In genomic region chr16:14545346-14545884, GRCh38 we compare ENCODE assay signal across 25 cellular contexts.
DNase-seq lines count a peak whose midpoint lies in the region; ATAC-seq, FAIRE-seq and TF ChIP-seq lines count a peak whose summit lies in the region.
"Had no signal": no experiment of that assay in that cellular context is flagged by ENCODE, and none has a peak within 500 bp of the region (broad histone marks: within the 10 kb centered on the region; RNA-seq: fewer than 3 reads in every experiment).

No MANE protein-coding gene starts in this region.

- H3K9ac ChIP-seq in astrocyte (ENCODE audit: low read length): no peak overlapping the region
- H3K9ac ChIP-seq in SK-N-SH: no peak overlapping the region

- H3K4me1 ChIP-seq in GM23338 (ENCODE audit: insufficient read depth) (peaks cover 23% of the 10 kb centered on the region), astrocyte (ENCODE audit: insufficient read depth, low read length) (no peaks in the 10 kb centered on the region), SK-N-SH (ENCODE audit: control insufficient read depth in 1 of 2, insufficient read depth in 2 of 2, low read depth in 1 of 2, low read length in 1 of 2) (no peaks in the 10 kb centered on the region)

- H3K36me3 Mint-ChIP-seq in GM23338 (ENCODE audit: low read depth): peaks cover 48% of the 10 kb centered on the region
- peaks cover 27% of the 10 kb centered on the region for H3K36me3 Mint-ChIP-seq in astrocyte (ENCODE audit: low read depth, unreplicated experiment)
- peaks cover 26% of the 10 kb centered on the region for H3K36me3 Mint-ChIP-seq in progenitor cell of endocrine pancreas (ENCODE audit: insufficient read depth)

- ATAC-seq in GM23338: no peak
- ATAC-seq: esophagus mucosa; Panc1; sciatic nerve; stimulated activated effector memory CD8-positive, alpha-beta T cell treated with anti-CD3 and anti-CD28 coated beads, Interleukin-12 subunit alpha, Interleukin-12 subunit beta, amount 100 ng/mL, for 72 hours had no signal

- no peak for FAIRE-seq in astrocyte (lab: Jason Lieb, UNC)
- FAIRE-seq: GM12892 had no signal

- H3K4me3 ChIP-seq in GM23338: no peak overlapping the region
- H3K4me3 ChIP-seq in astrocyte (ENCODE audit: insufficient read depth, low read depth, low read length): no peak overlapping the region
- no peak overlapping the region for H3K4me3 ChIP-seq in kidney epithelial cell (ENCODE audit: low read depth, low read length)
- no peak overlapping the region for H3K4me3 ChIP-seq in SK-N-SH (ENCODE audit: low read depth in 2 of 2, low read length in 1 of 2)
- H3K4me3 ChIP-seq: cardiac muscle cell, upper lobe of left lung had no signal

- 81% methylated on average over 7 of the region's 7 CpGs for WGBS in SK-N-SH (ENCODE audit: low lambda C conversion rate)

- H4K20me1 ChIP-seq in GM23338 (replicated peaks; ENCODE audit: insufficient read depth): no peaks in the 10 kb centered on the region
- H4K20me1 ChIP-seq in astrocyte (ENCODE audit: insufficient read depth, low read length): peaks cover 5% of the 10 kb centered on the region
- no peaks in the 10 kb centered on the region for H4K20me1 ChIP-seq in SK-N-SH (ENCODE audit: insufficient read depth)

- H3K36me3 ChIP-seq in GM23338 (ENCODE audit: insufficient read depth) (0 out of 2 replicates have a peak, but pooled peaks cover 3% of the 10 kb centered on the region), astrocyte (ENCODE audit: insufficient read depth, low read length) (no peaks in the 10 kb centered on the region), kidney epithelial cell (ENCODE audit: control insufficient read depth, insufficient read depth, low read length) (peaks cover 1% of the 10 kb centered on the region), SK-N-SH (replicated peaks in 1 of 2; ENCODE audit: control insufficient read depth in 1 of 2, insufficient read depth in 2 of 2, low read length in 1 of 2) (peaks cover 10 to 39% of the 10 kb centered on the region in 2 experiments)
- H3K36me3 ChIP-seq: cardiac muscle cell had no signal

- no peak overlapping the region; the same call in 1 of the 2 replicates for H3K27ac Mint-ChIP-seq in GM23338
- H3K27ac Mint-ChIP-seq in astrocyte (ENCODE audit: unreplicated experiment): peak overlapping the region; percentile 53
- H3K27ac Mint-ChIP-seq in progenitor cell of endocrine pancreas: no peak overlapping the region
- H3K27ac Mint-ChIP-seq: activated CD4-positive, alpha-beta T cell treated with anti-CD3 and anti-CD28 coated beads, Interleukin-2, amount 10 ng/mL, durations not matched to agents 7 days and 5 days; IgD-negative memory B cell; stimulated activated effector memory CD8-positive, alpha-beta T cell treated with anti-CD3 and anti-CD28 coated beads, Interleukin-12 subunit alpha, Interleukin-12 subunit beta, amount 100 ng/mL, for 72 hours had no signal

- H2AFZ ChIP-seq in GM23338 (no peak overlapping the region), astrocyte (ENCODE audit: low read depth, low read length) (no peak overlapping the region), SK-N-SH (ENCODE audit: low read depth) (no peak overlapping the region)

- POLR2A ChIA-PET in SK-N-SH (lab: Yijun Ruan, JAX): no interaction called here

- H3K9me3 ChIP-seq in astrocyte (ENCODE audit: insufficient read depth, low read depth, low read length) (peaks cover 5% of the 10 kb centered on the region), SK-N-SH (peaks cover 14% of the 10 kb centered on the region)

- H3K27ac ChIP-seq in GM23338 (ENCODE audit: low read depth): peak overlapping the region; percentile 35; the same call in 1 of the 2 replicates
- no peak overlapping the region for H3K27ac ChIP-seq in astrocyte (ENCODE audit: low read depth, low read length)
- H3K27ac ChIP-seq in SK-N-SH (ENCODE audit: low read depth in 2 of 2, low read length in 1 of 2): no peak overlapping the region
- H3K27ac ChIP-seq: cardiac muscle cell, upper lobe of left lung had no signal

- no peak for TF ChIP-seq CTCF in GM23338 (conservative IDR thresholded peaks at IDR 0.05; ENCODE audit: low read depth in 2 of 2)
- no peak for TF ChIP-seq CTCF in astrocyte (IDR thresholded peaks at IDR 0.05; ENCODE audit: insufficient read depth, low read depth, low read length)
- TF ChIP-seq CTCF in kidney epithelial cell (IDR thresholded peaks at IDR 0.05; ENCODE audit: insufficient read depth, low read length, poor library complexity, severe bottlenecking): no peak
- TF ChIP-seq CTCF in SK-N-SH (IDR thresholded peaks at IDR 0.05): no peak
- TF ChIP-seq CTCF in progenitor cell of endocrine pancreas (IDR thresholded peaks at IDR 0.05; ENCODE audit: unreplicated experiment): no peak

- CTCF ChIA-PET in SK-N-SH (lab: Yijun Ruan, JAX): interaction anchor here (0.9 to 1.3 kb wide), 2 partner anchors 15 to 17 kb away, joined by 3 to 7 read pairs; no protein-coding TSS in a partner anchor

- H3K9me3 Mint-ChIP-seq in GM23338 (peaks cover 11% of the 10 kb centered on the region), astrocyte (ENCODE audit: unreplicated experiment) (peaks cover 17% of the 10 kb centered on the region), progenitor cell of endocrine pancreas (ENCODE audit: low read depth) (peaks cover 11% of the 10 kb centered on the region)
- H3K9me3 Mint-ChIP-seq: stimulated activated effector memory CD8-positive, alpha-beta T cell treated with anti-CD3 and anti-CD28 coated beads, Interleukin-12 subunit alpha, Interleukin-12 subunit beta, amount 100 ng/mL, for 72 hours had no signal

- TF ChIP-seq RAD21 in SK-N-SH (IDR thresholded peaks at IDR 0.05; ENCODE audit: low read length): no peak

- H3K27me3 ChIP-seq in GM23338 (ENCODE audit: insufficient read depth): no peaks in the 10 kb centered on the region
- H3K27me3 ChIP-seq in astrocyte (ENCODE audit: insufficient read depth, low read length): no peaks in the 10 kb centered on the region
- no peaks in the 10 kb centered on the region for H3K27me3 ChIP-seq in kidney epithelial cell (ENCODE audit: control insufficient read depth, insufficient read depth, low read length)
- no peaks in the 10 kb centered on the region for H3K27me3 ChIP-seq in SK-N-SH (ENCODE audit: insufficient read depth)
- H3K27me3 ChIP-seq: cardiac muscle cell, upper lobe of left lung had no signal

- H3K27me3 Mint-ChIP-seq in GM23338 (ENCODE audit: insufficient read depth, low read depth, poor library complexity) (no peaks in the 10 kb centered on the region), astrocyte (ENCODE audit: low read depth, unreplicated experiment) (no peaks in the 10 kb centered on the region), progenitor cell of endocrine pancreas (no peaks in the 10 kb centered on the region)
- H3K27me3 Mint-ChIP-seq: activated CD4-positive, alpha-beta T cell treated with anti-CD3 and anti-CD28 coated beads, Interleukin-2, amount 10 ng/mL, durations not matched to agents 7 days and 5 days; IgD-negative memory B cell had no signal

- no peak overlapping the region for H3K4me3 Mint-ChIP-seq in GM23338
- peak overlapping the region; percentile 9 for H3K4me3 Mint-ChIP-seq in astrocyte (ENCODE audit: unreplicated experiment)
- H3K4me3 Mint-ChIP-seq in progenitor cell of endocrine pancreas (ENCODE audit: low read depth): no peak overlapping the region
- H3K4me3 Mint-ChIP-seq: activated CD4-positive, alpha-beta T cell treated with anti-CD3 and anti-CD28 coated beads, Interleukin-2, amount 10 ng/mL, durations not matched to agents 7 days and 5 days; IgD-negative memory B cell; stimulated activated effector memory CD8-positive, alpha-beta T cell treated with anti-CD3 and anti-CD28 coated beads, Interleukin-12 subunit alpha, Interleukin-12 subunit beta, amount 100 ng/mL, for 72 hours had no signal

- H3K4me2 ChIP-seq in GM23338 (no peak overlapping the region), astrocyte (ENCODE audit: low read length) (no peak overlapping the region), SK-N-SH (no peak overlapping the region)

- H3K4me1 Mint-ChIP-seq in GM23338: peaks cover 27% of the 10 kb centered on the region
- H3K4me1 Mint-ChIP-seq in astrocyte (ENCODE audit: low read depth, unreplicated experiment): peaks cover 18% of the 10 kb centered on the region
- H3K4me1 Mint-ChIP-seq in progenitor cell of endocrine pancreas (ENCODE audit: low read depth): peaks cover 26% of the 10 kb centered on the region
- H3K4me1 Mint-ChIP-seq: activated CD4-positive, alpha-beta T cell treated with anti-CD3 and anti-CD28 coated beads, Interleukin-2, amount 10 ng/mL, durations not matched to agents 7 days and 5 days; stimulated activated effector memory CD8-positive, alpha-beta T cell treated with anti-CD3 and anti-CD28 coated beads, Interleukin-12 subunit alpha, Interleukin-12 subunit beta, amount 100 ng/mL, for 72 hours had no signal

- peaks cover 6% of the 10 kb centered on the region for H3K79me2 ChIP-seq in GM23338 (replicated peaks; ENCODE audit: insufficient read depth)
- no peaks in the 10 kb centered on the region for H3K79me2 ChIP-seq in astrocyte (ENCODE audit: insufficient read depth, low read length)
- peaks cover 8% of the 10 kb centered on the region; the same call in 1 of the 2 replicates for H3K79me2 ChIP-seq in SK-N-SH (ENCODE audit: insufficient read depth)

- H3F3A ChIP-seq in GM23338 (replicated peaks; ENCODE audit: low read depth) (no peaks in the 10 kb centered on the region; the same call in 1 of the 2 replicates), SK-N-SH (replicated peaks; ENCODE audit: insufficient read depth) (no peaks in the 10 kb centered on the region)

- TF ChIP-seq EP300 in SK-N-SH (IDR thresholded peaks at IDR 0.05; ENCODE audit: borderline replicate concordance in 1 of 2, low read depth in 1 of 2, low read length in 1 of 2): no peak

- H3K9me2 ChIP-seq in GM23338 (ENCODE audit: insufficient read depth) (no peaks in the 10 kb centered on the region), SK-N-SH (no peaks in the 10 kb centered on the region)

- DNase-seq in GM23338 (ENCODE audit: low spot score): no peak
- DNase-seq in astrocyte (ENCODE audit: low read depth): peak; percentile 51
- peak; percentile 39 for DNase-seq in kidney epithelial cell (ENCODE audit: low read depth)
- peak; percentile 87 for DNase-seq in renal cortical epithelial cell (ENCODE audit: low read depth)
- DNase-seq in SK-N-SH: no peak
- no peak for DNase-seq in HuH-7.5 (ENCODE audit: low spot score)
- DNase-seq in progenitor cell of endocrine pancreas (ENCODE audit: low spot score, unreplicated experiment): no peak
- DNase-seq: activated CD4-positive, alpha-beta T cell treated with anti-CD3 and anti-CD28 coated beads, Interleukin-2, amount 10 ng/mL, durations not matched to agents 7 days and 5 days; activated T-cell treated with anti-CD3 and anti-CD28 coated beads, Interleukin-2, amount 50 U/mL, for 48 hours; amniotic stem cell; cortex of kidney; foreskin melanocyte; NCI-H1105; NCI-H2029; NCI-H526 treated with DMSO at 0.1 percent for 48 hours; stimulated activated CD4-positive, alpha-beta T cell treated with anti-CD3 and anti-CD28 coated beads, Interleukin-4, amount 100 ng/mL, for 24 hours; substantia nigra; upper lobe of left lung had no signal

TF ChIP-seq in GM23338, 12 proteins besides CTCF, POLR2A, EP300 and RAD21 (continues in another document):
- no peak for TF ChIP-seq NANOG (IDR thresholded peaks at IDR 0.05; ENCODE audit: borderline replicate concordance)

TF ChIP-seq in SK-N-SH, 30 proteins besides CTCF, POLR2A, EP300 and RAD21:
- TF ChIP-seq SIN3A (IDR thresholded peaks at IDR 0.05; ENCODE audit: borderline replicate concordance, low read depth, low read length) (no peak), NRF1 (IDR thresholded peaks at IDR 0.05; ENCODE audit: low read depth, low read length) (no peak), MXI1 (IDR thresholded peaks at IDR 0.05; ENCODE audit: low read depth, low read length) (no peak)

Comparison
In these comparisons a context has a peak if more than half of its experiments do, and no peak if none do; other contexts are left out.
1. DNase-seq: peak in astrocyte (single experiment), kidney epithelial cell (single experiment) and renal cortical epithelial cell (single experiment); none in GM23338 (single experiment), SK-N-SH (single experiment), HuH-7.5 (single experiment) and progenitor cell of endocrine pancreas (single experiment).